Comparison of ENCODE assay signal across 17 cellular contexts in genomic region chr12:47730341-47730744, GRCh38. TPM values are rescaled to one million over a fixed set of nuclear protein-coding genes. Genes with fewer than 3 reads are reported as not detected.
DNase-seq lines count a peak whose midpoint lies in the region; ATAC-seq, FAIRE-seq and TF ChIP-seq lines count a peak whose summit lies in the region.
"Had no signal": no experiment of that assay in that cellular context is flagged by ENCODE, and none has a peak within 500 bp of the region (broad histone marks: within the 10 kb centered on the region; RNA-seq: fewer than 3 reads in every experiment).

No MANE protein-coding gene starts in this region.

- H2AFZ ChIP-seq in K562 (ENCODE audit: low read depth, low read length), result no peak overlapping the region

- ATAC-seq in K562, result no peak
- ATAC-seq in CD8-positive, alpha-beta T cell, result no peak
- no peak for ATAC-seq in HG02938 (IDR thresholded peaks at IDR 0.05; ENCODE audit: unreplicated experiment)
- ATAC-seq: GM12878 had no signal

- H3K27me3 Mint-ChIP-seq in mesothelial cell of epicardium (ENCODE audit: low read depth), result no peaks in the 10 kb centered on the region
- H3K27me3 Mint-ChIP-seq in CD8-positive, alpha-beta T cell (ENCODE audit: low read depth), result no peaks in the 10 kb centered on the region

- H3K9me3 ChIP-seq in K562 (replicated peaks; ENCODE audit: control insufficient read depth, insufficient read depth, low read depth, low read length), result no peaks in the 10 kb centered on the region
- H3K9me3 ChIP-seq in CD8-positive, alpha-beta T cell (ENCODE audit: low read length), result no peaks in the 10 kb centered on the region
- H3K9me3 ChIP-seq: tibial nerve had no signal

- TF ChIP-seq EP300 in K562 (IDR thresholded peaks at IDR 0.05; ENCODE audit: low read length), result no peak

- H3K9me3 Mint-ChIP-seq in mesothelial cell of epicardium, result no peaks in the 10 kb centered on the region
- no peaks in the 10 kb centered on the region for H3K9me3 Mint-ChIP-seq in CD8-positive, alpha-beta T cell

- DNase-seq in A172 (ENCODE audit: low spot score) (peak; percentile 59), M059J (ENCODE audit: low read depth) (peak; percentile 55), K562 (ENCODE audit: extremely low read depth in 1 of 4, low spot score in 3 of 4) (no peak), mesothelial cell of epicardium (ENCODE audit: low spot score in 2 of 2, unreplicated experiment in 2 of 2) (no peak), NCI-H82 (lab: John Stamatoyannopoulos, UW) (no peak), NCI-H1105 treated with DMSO at 0.1 percent for 48 hours (lab: John Stamatoyannopoulos, UW) (no peak)
- DNase-seq in CD8-positive, alpha-beta T cell, result no peak
- DNase-seq: activated naive CD4-positive, alpha-beta T cell treated with anti-CD3 and anti-CD28 coated beads, Interleukin-2, amount 50 U/mL, for 16 hours; GOT3; Karpas-422; NCI-H2171; RPMI8226; WERI-Rb-1 had no signal

- peak overlapping the region; percentile 88 for H3K27ac Mint-ChIP-seq in mesothelial cell of epicardium
- H3K27ac Mint-ChIP-seq in CD8-positive, alpha-beta T cell, result no peak overlapping the region

- BruUV-seq in K562 (replicated peaks; lab: Mats Ljungman, UMichigan), result no TSS peak

- H3K79me2 ChIP-seq in K562 (ENCODE audit: control insufficient read depth, insufficient read depth, low read length), result no peaks in the 10 kb centered on the region

- no peak for FAIRE-seq in K562 (lab: Jason Lieb, UNC)
- FAIRE-seq: endometrium, GM12878 had no signal

- no peak overlapping the region for H3K4me2 ChIP-seq in K562 (ENCODE audit: insufficient read depth, low read length)

- H3K4me1 ChIP-seq in K562 (replicated peaks in 1 of 2; ENCODE audit: control insufficient read depth in 2 of 2, insufficient read depth in 2 of 2, low read length in 2 of 2), result peaks cover 7 to 11% of the 10 kb centered on the region in 2 experiments; a peak in 4 of 5 replicates
- H3K4me1 ChIP-seq in CD8-positive, alpha-beta T cell (ENCODE audit: insufficient read depth, low read length), result no peaks in the 10 kb centered on the region

- no peak for TF ChIP-seq CTCF in K562 (IDR thresholded peaks at IDR 0.05 in 2 of 3, conservative IDR thresholded peaks at IDR 0.05 in 1 of 3; ENCODE audit: insufficient read depth in 2 of 3, low read depth in 1 of 3, low read length in 3 of 3)
- no peak for TF ChIP-seq CTCF in mesothelial cell of epicardium (IDR thresholded peaks at IDR 0.05; ENCODE audit: unreplicated experiment)
- no peak for TF ChIP-seq CTCF in CD8-positive, alpha-beta T cell (IDR thresholded peaks at IDR 0.05)

- no peak for TF ChIP-seq RAD21 in K562 (CRISPR knock-in tag; conservative IDR thresholded peaks at IDR 0.05 in 1 of 2, IDR thresholded peaks at IDR 0.05 in 1 of 2)

- intact Hi-C loops in K562 (cut with micrococcal nuclease), result no loop called here
- intact Hi-C loops in CD8-positive, alpha-beta T cell (cut with DNase I, micrococcal nuclease), result no loop called here

- H3K4me3 Mint-ChIP-seq in mesothelial cell of epicardium, result no peak overlapping the region
- no peak overlapping the region for H3K4me3 Mint-ChIP-seq in CD8-positive, alpha-beta T cell

- H3K27me3 ChIP-seq in K562 (ENCODE audit: control insufficient read depth in 2 of 2, insufficient read depth in 2 of 2, low read length in 2 of 2), result no peaks in the 10 kb centered on the region
- no peaks in the 10 kb centered on the region for H3K27me3 ChIP-seq in CD8-positive, alpha-beta T cell (ENCODE audit: insufficient read depth, low read length)
- H3K27me3 ChIP-seq: tibial nerve had no signal

- H3K36me3 Mint-ChIP-seq in mesothelial cell of epicardium, result no peaks in the 10 kb centered on the region
- no peaks in the 10 kb centered on the region for H3K36me3 Mint-ChIP-seq in CD8-positive, alpha-beta T cell

- H3K4me3 ChIP-seq in K562, result no peak overlapping the region
- no peak overlapping the region for H3K4me3 ChIP-seq in CD8-positive, alpha-beta T cell (ENCODE audit: low read depth, low read length)
- H3K4me3 ChIP-seq: GM12878, tibial nerve had no signal

- H3K4me1 Mint-ChIP-seq in mesothelial cell of epicardium, result peaks cover 42% of the 10 kb centered on the region
- H3K4me1 Mint-ChIP-seq in CD8-positive, alpha-beta T cell (ENCODE audit: low read depth), result no peaks in the 10 kb centered on the region

- H3K9me1 ChIP-seq in K562 (ENCODE audit: control insufficient read depth, insufficient read depth, low read length), result no peaks in the 10 kb centered on the region

- peak overlapping the region in 1 of 2 experiments; percentile 65; a peak in 2 of 4 replicates for H3K9ac ChIP-seq in K562 (ENCODE audit: insufficient read depth in 1 of 2, low read depth in 2 of 2, low read length in 2 of 2)

- WGBS in K562 (ENCODE audit: insufficient coverage, low coverage, missing lambda C conversion rate), result 10% methylated on average over 8 of the region's 8 CpGs

- peaks cover 2% of the 10 kb centered on the region; the same call in 1 of the 2 replicates for H4K20me1 ChIP-seq in K562 (replicated peaks; ENCODE audit: control insufficient read depth, insufficient read depth, low read length)

- CTCF ChIA-PET in K562 (lab: Yijun Ruan, JAX; ENCODE audit: low intra/inter-chr PET ratio), result no interaction called here
- CTCF ChIA-PET in CD8-positive, alpha-beta T cell (lab: Charles Lee), result interaction anchor here (0.8 to 5.9 kb wide), 5 partner anchors 13 to 109 kb away, joined by 3 to 84 read pairs (median 3); partner anchors contain the start of gene SLC48A1

- POLR2A ChIA-PET in K562 (lab: Yijun Ruan, JAX), result interaction anchor here (1.0 to 2.0 kb wide), 2 partner anchors 28 to 50 kb away, joined by 4 to 7 read pairs; partner anchors contain the start of gene RAPGEF3
- POLR2A ChIA-PET in CD8-positive, alpha-beta T cell (lab: Charles Lee), result no interaction called here

- TF ChIP-seq POLR2A in K562 (conservative IDR thresholded peaks at IDR 0.05), result no peak

- no peak overlapping the region for H3K27ac ChIP-seq in K562 (ENCODE audit: extremely low read depth, low read depth, low read length)
- H3K27ac ChIP-seq in CD8-positive, alpha-beta T cell (ENCODE audit: low read depth, low read length), result no peak overlapping the region
- H3K27ac ChIP-seq: WERI-Rb-1 had no signal

- in situ Hi-C loops in K562 (cut with MboI), result no loop called here

- no peaks in the 10 kb centered on the region for H3K36me3 ChIP-seq in K562 (ENCODE audit: control insufficient read depth, insufficient read depth, low read length)
- no peaks in the 10 kb centered on the region for H3K36me3 ChIP-seq in CD8-positive, alpha-beta T cell (ENCODE audit: insufficient read depth, low read length)
- H3K36me3 ChIP-seq: tibial nerve, WERI-Rb-1 had no signal

RNA-seq across cellular contexts. Expression of gene ENDOU, which starts 5.1 kb away (rescaled TPM):
- total RNA-seq in A172 (2014; rRNA removed; shearing (Covaris generic)), result not detected in 2 replicates
- total RNA-seq in M059J (2014; rRNA removed; shearing (Covaris generic)), result not detected in 2 replicates
- total RNA-seq in K562 (2011; cell fraction: chromatin; rRNA removed; ENCODE audit: low replicate concordance), result not detected in 2 replicates
- total RNA-seq in K562 (2011; cell fraction: nucleolus; rRNA removed), result not detected in 2 replicates
- not detected in 2 replicates for total RNA-seq in K562 (2011; cell fraction: nucleoplasm; rRNA removed)
- total RNA-seq in K562 (2014; rRNA removed) (0.04 TPM in 1 of 2 replicates, not detected in the other), K562 (2014; rRNA removed; fragmentation: Illumina TruSeq; extraction: Trizol) (not detected in 2 replicates), K562 (2015; rRNA removed; fragmentation: Illumina TruSeq; extraction: Trizol) (not detected in 2 replicates), K562 (2021) (not detected in 2 replicates), mesothelial cell of epicardium (0.11 to 0.51 TPM (median 0.29 TPM) in 3 replicates)
- polyA plus RNA-seq in K562 (2011; rRNA removed) (0.03 TPM in 1 of 2 replicates, not detected in the other), K562 (2014; fragmentation: Illumina TruSeq; extraction: Trizol) (not detected in 2 replicates), K562 (2014; fragmentation: Nextera tagmentation; extraction: Ambion mirVana) (not detected), K562 (2014; rRNA removed) (not detected in 2 replicates)
- polyA plus RNA-seq in K562 (2011; cell fraction: cytosol; rRNA removed), result 0.04 TPM in 1 of 2 replicates, not detected in the other
- polyA plus RNA-seq in K562 (2011; cell fraction: nucleus; rRNA removed), result 0.16 TPM in 1 of 2 replicates, not detected in the other
- polyA plus RNA-seq in K562 (2012), result 0.17 TPM in 1 of 2 replicates, not detected in the other
- 0.12 TPM in 1 of 2 replicates, not detected in the other for polyA minus RNA-seq in K562 (2011; rRNA and poly(A)+ RNA removed)
- not detected in 2 replicates for polyA minus RNA-seq in K562 (2011; cell fraction: cytosol; rRNA and poly(A)+ RNA removed)
- not detected in 2 replicates for polyA minus RNA-seq in K562 (2011; cell fraction: nucleus; rRNA and poly(A)+ RNA removed)
- total RNA-seq in CD8-positive, alpha-beta T cell, result under 1 TPM in 1 of 2 experiments, not detected in 1; 0.22 TPM

RNA-seq across cellular contexts. Expression of gene RPAP3, which starts 24.5 kb away (rescaled TPM):
- 27.7 and 44.8 TPM in 2 replicates for total RNA-seq in A172 (2014; rRNA removed; shearing (Covaris generic))
- 26.0 and 40.3 TPM in 2 replicates for total RNA-seq in M059J (2014; rRNA removed; shearing (Covaris generic))
- 20.5 and 93.3 TPM in 2 replicates for total RNA-seq in K562 (2011; cell fraction: chromatin; rRNA removed; ENCODE audit: low replicate concordance)
- 6.8 and 10.9 TPM in 2 replicates for total RNA-seq in K562 (2011; cell fraction: nucleolus; rRNA removed)
- total RNA-seq in K562 (2011; cell fraction: nucleoplasm; rRNA removed), result 27.2 and 35.5 TPM in 2 replicates
- total RNA-seq in K562 (2014; rRNA removed) (34.2 and 44.0 TPM in 2 replicates), K562 (2014; rRNA removed; fragmentation: Illumina TruSeq; extraction: Trizol) (68.9 and 93.0 TPM in 2 replicates), K562 (2015; rRNA removed; fragmentation: Illumina TruSeq; extraction: Trizol) (70.2 and 75.8 TPM in 2 replicates), K562 (2021) (54.1 and 57.1 TPM in 2 replicates), mesothelial cell of epicardium (36.8 to 40.4 TPM (median 39.6 TPM) in 3 replicates)
- polyA plus RNA-seq in K562 (2011; rRNA removed) (31.2 and 50.6 TPM in 2 replicates), K562 (2014; fragmentation: Illumina TruSeq; extraction: Trizol) (74.4 and 92.1 TPM in 2 replicates), K562 (2014; fragmentation: Nextera tagmentation; extraction: Ambion mirVana) (10 to 100 TPM; 40.0 to 50.9 TPM), K562 (2014; rRNA removed) (62.4 and 69.0 TPM in 2 replicates)
- polyA plus RNA-seq in K562 (2011; cell fraction: cytosol; rRNA removed), result 4.7 and 9.4 TPM in 2 replicates
- polyA plus RNA-seq in K562 (2011; cell fraction: nucleus; rRNA removed), result 7.0 and 13.4 TPM in 2 replicates
- polyA plus RNA-seq in K562 (2012), result 39.9 and 43.0 TPM in 2 replicates
- polyA minus RNA-seq in K562 (2011; rRNA and poly(A)+ RNA removed), result 39.2 and 49.2 TPM in 2 replicates
- polyA minus RNA-seq in K562 (2011; cell fraction: cytosol; rRNA and poly(A)+ RNA removed), result 14.5 and 19.5 TPM in 2 replicates
- polyA minus RNA-seq in K562 (2011; cell fraction: nucleus; rRNA and poly(A)+ RNA removed), result 19.5 and 30.1 TPM in 2 replicates
- total RNA-seq in CD8-positive, alpha-beta T cell, result 10 to 100 TPM; 17.3 to 18.3 TPM

RNA-seq across cellular contexts. Expression of gene RAPGEF3, which starts 28.3 kb away (rescaled TPM):
- total RNA-seq in A172 (2014; rRNA removed; shearing (Covaris generic)), result 1.3 and 1.4 TPM in 2 replicates
- 1.2 and 2.6 TPM in 2 replicates for total RNA-seq in M059J (2014; rRNA removed; shearing (Covaris generic))
- 1.5 and 4.3 TPM in 2 replicates for total RNA-seq in K562 (2011; cell fraction: chromatin; rRNA removed; ENCODE audit: low replicate concordance)
- total RNA-seq in K562 (2011; cell fraction: nucleolus; rRNA removed), result 2.2 and 2.3 TPM in 2 replicates
- 1.7 and 2.3 TPM in 2 replicates for total RNA-seq in K562 (2011; cell fraction: nucleoplasm; rRNA removed)
- 0.45 and 0.78 TPM in 2 replicates for total RNA-seq in K562 (2014; rRNA removed)
- 0.15 and 0.16 TPM in 2 replicates for total RNA-seq in K562 (2014; rRNA removed; fragmentation: Illumina TruSeq; extraction: Trizol)
- total RNA-seq in K562 (2015; rRNA removed; fragmentation: Illumina TruSeq; extraction: Trizol), result 0.15 and 0.33 TPM in 2 replicates
- total RNA-seq in K562 (2021), result 0.78 and 1.3 TPM in 2 replicates
- polyA plus RNA-seq in K562 (2011; rRNA removed), result 0.38 and 0.61 TPM in 2 replicates
- 0.49 and 0.50 TPM in 2 replicates for polyA plus RNA-seq in K562 (2011; cell fraction: cytosol; rRNA removed)
- polyA plus RNA-seq in K562 (2011; cell fraction: nucleus; rRNA removed), result 2.9 and 5.0 TPM in 2 replicates
- 0.76 and 2.1 TPM in 2 replicates for polyA plus RNA-seq in K562 (2012)
- 0.37 and 0.43 TPM in 2 replicates for polyA plus RNA-seq in K562 (2014; fragmentation: Illumina TruSeq; extraction: Trizol)
- polyA plus RNA-seq in K562 (2014; fragmentation: Nextera tagmentation; extraction: Ambion mirVana), result under 1 TPM in 1 of 2 experiments, not detected in 1; 0.03 TPM
- 0.44 and 1.1 TPM in 2 replicates for polyA plus RNA-seq in K562 (2014; rRNA removed)
- 0.60 and 0.78 TPM in 2 replicates for polyA minus RNA-seq in K562 (2011; rRNA and poly(A)+ RNA removed)
- polyA minus RNA-seq in K562 (2011; cell fraction: cytosol; rRNA and poly(A)+ RNA removed), result not detected in 2 replicates
- 1.3 and 3.3 TPM in 2 replicates for polyA minus RNA-seq in K562 (2011; cell fraction: nucleus; rRNA and poly(A)+ RNA removed)
- total RNA-seq in mesothelial cell of epicardium, result 18.0 to 20.9 TPM (median 19.4 TPM) in 3 replicates
- total RNA-seq in CD8-positive, alpha-beta T cell, result under 1 TPM; 0.14 to 0.25 TPM

RNA-seq across cellular contexts. Expression of gene SLC48A1, which starts 42.7 kb away (rescaled TPM):
- 4.3 and 10.0 TPM in 2 replicates for total RNA-seq in A172 (2014; rRNA removed; shearing (Covaris generic))
- total RNA-seq in M059J (2014; rRNA removed; shearing (Covaris generic)), result 12.8 and 12.9 TPM in 2 replicates
- 18.5 and 36.8 TPM in 2 replicates for total RNA-seq in K562 (2011; cell fraction: chromatin; rRNA removed; ENCODE audit: low replicate concordance)
- total RNA-seq in K562 (2011; cell fraction: nucleolus; rRNA removed), result 31.2 and 31.5 TPM in 2 replicates
- 45.5 and 69.2 TPM in 2 replicates for total RNA-seq in K562 (2011; cell fraction: nucleoplasm; rRNA removed)
- total RNA-seq in K562 (2014; rRNA removed) (16.3 and 25.4 TPM in 2 replicates), K562 (2014; rRNA removed; fragmentation: Illumina TruSeq; extraction: Trizol) (13.1 and 18.3 TPM in 2 replicates), K562 (2015; rRNA removed; fragmentation: Illumina TruSeq; extraction: Trizol) (16.1 and 16.2 TPM in 2 replicates), K562 (2021) (37.5 and 41.9 TPM in 2 replicates), mesothelial cell of epicardium (25.3 to 27.7 TPM (median 27.0 TPM) in 3 replicates)
- polyA plus RNA-seq in K562 (2011; rRNA removed) (10.7 and 15.7 TPM in 2 replicates), K562 (2014; fragmentation: Illumina TruSeq; extraction: Trizol) (28.6 and 30.4 TPM in 2 replicates), K562 (2014; fragmentation: Nextera tagmentation; extraction: Ambion mirVana) (10 to 100 TPM; 23.5 to 26.9 TPM), K562 (2014; rRNA removed) (18.7 and 23.6 TPM in 2 replicates)
- polyA plus RNA-seq in K562 (2011; cell fraction: cytosol; rRNA removed), result 16.7 and 26.0 TPM in 2 replicates
- 25.7 and 35.1 TPM in 2 replicates for polyA plus RNA-seq in K562 (2011; cell fraction: nucleus; rRNA removed)
- 22.2 and 44.4 TPM in 2 replicates for polyA plus RNA-seq in K562 (2012)
- 7.6 and 8.9 TPM in 2 replicates for polyA minus RNA-seq in K562 (2011; rRNA and poly(A)+ RNA removed)
- polyA minus RNA-seq in K562 (2011; cell fraction: cytosol; rRNA and poly(A)+ RNA removed), result 14.8 and 17.6 TPM in 2 replicates
- polyA minus RNA-seq in K562 (2011; cell fraction: nucleus; rRNA and poly(A)+ RNA removed), result 6.9 and 11.6 TPM in 2 replicates
- total RNA-seq in CD8-positive, alpha-beta T cell, result 1 to 10 TPM; 4.3 to 5.5 TPM

Comparison
In these comparisons a context has a peak if more than half of its experiments do, and no peak if none do; other contexts are left out.
1. DNase-seq: peak in A172 (single experiment) and M059J (single experiment); none in K562 (0 of 4), mesothelial cell of epicardium (0 of 2), CD8-positive, alpha-beta T cell (0 of 7), NCI-H82 (single experiment) and NCI-H1105 treated with DMSO at 0.1 percent for 48 hours (single experiment).